In genomic region chr10:124999433-125000365, GRCh38 we compare ENCODE assay signal across 9 cellular contexts. TPM values are rescaled to one million over a fixed set of nuclear protein-coding genes. Genes with fewer than 3 reads are reported as not detected.
DNase-seq lines count a peak whose midpoint lies in the region; ATAC-seq, FAIRE-seq and TF ChIP-seq lines count a peak whose summit lies in the region.
"Had no signal": no experiment of that assay in that cellular context is flagged by ENCODE, and none has a peak within 500 bp of the region (broad histone marks: within the 10 kb centered on the region; RNA-seq: fewer than 3 reads in every experiment).

No MANE protein-coding gene starts in this region.

- H3K4me3 Mint-ChIP-seq in astrocyte (ENCODE audit: unreplicated experiment) = no peak overlapping the region

- peak overlapping the region; percentile 75 for H3K27ac Mint-ChIP-seq in astrocyte (ENCODE audit: unreplicated experiment)

- H3K79me2 ChIP-seq in DND-41 (ENCODE audit: insufficient read depth, low read length) (no peaks in the 10 kb centered on the region), astrocyte (ENCODE audit: insufficient read depth, low read length) (peaks cover 42% of the 10 kb centered on the region)

- H3K9me3 ChIP-seq in DND-41 (ENCODE audit: insufficient read depth, low read length, severe bottlenecking) (no peaks in the 10 kb centered on the region), astrocyte (ENCODE audit: insufficient read depth, low read depth, low read length) (no peaks in the 10 kb centered on the region), psoas muscle (no peaks in the 10 kb centered on the region)

- POLR2A ChIA-PET in HEK293T (lab: Yijun Ruan, JAX) = no interaction called here

- H4K20me1 ChIP-seq in DND-41 (ENCODE audit: insufficient read depth, low read length) (peaks cover 56% of the 10 kb centered on the region), astrocyte (ENCODE audit: insufficient read depth, low read length) (peaks cover 87% of the 10 kb centered on the region)

- CTCF ChIA-PET in HEK293T (lab: Yijun Ruan, JAX) = interaction anchor here (1.3 kb wide), 1 partner anchor 64 kb away, joined by 3 read pairs; no protein-coding TSS in a partner anchor

- H3K4me1 ChIP-seq in DND-41 (ENCODE audit: insufficient read depth, low read length) (peaks cover 16% of the 10 kb centered on the region), astrocyte (ENCODE audit: insufficient read depth, low read length) (peaks cover 21% of the 10 kb centered on the region), psoas muscle (peaks cover 39% of the 10 kb centered on the region)

- no peak overlapping the region for H2AFZ ChIP-seq in DND-41 (ENCODE audit: low read depth, low read length)
- no peak overlapping the region for H2AFZ ChIP-seq in astrocyte (ENCODE audit: low read depth, low read length)

- peaks cover 61% of the 10 kb centered on the region for H3K36me3 ChIP-seq in DND-41 (ENCODE audit: insufficient read depth, low read length)
- H3K36me3 ChIP-seq in astrocyte (ENCODE audit: insufficient read depth, low read length) = peaks cover 4% of the 10 kb centered on the region
- peaks cover 0 to 58% of the 10 kb centered on the region in 2 donors for H3K36me3 ChIP-seq in psoas muscle (ENCODE audit: insufficient read depth in 1 of 2, low read depth in 1 of 2)

- H3K27me3 Mint-ChIP-seq in astrocyte (ENCODE audit: low read depth, unreplicated experiment) = no peaks in the 10 kb centered on the region

- H3K9me3 Mint-ChIP-seq in astrocyte (ENCODE audit: unreplicated experiment) = no peaks in the 10 kb centered on the region

- H3K4me3 ChIP-seq in DND-41 (ENCODE audit: low read depth in 1 of 2, low read length in 2 of 2) (no peak overlapping the region), astrocyte (ENCODE audit: insufficient read depth, low read depth, low read length) (no peak overlapping the region), psoas muscle (no peak overlapping the region)

- peak; percentile 34 for FAIRE-seq in astrocyte (lab: Jason Lieb, UNC)

- intact Hi-C loops in left cardiac atrium (cut with DNase I) = loop anchor here (5.0 to 10.0 kb wide), 2 partner anchors 55 to 58 kb away; no protein-coding TSS in a partner anchor
- intact Hi-C loops in psoas muscle (cut with DNase I) = no loop called here

- DNase-seq in DND-41 (no peak), astrocyte (ENCODE audit: low read depth) (peak; percentile 90), left cardiac atrium (peak; percentile 75), psoas muscle (peak; percentile 64 to 77), NCI-H446 (lab: John Stamatoyannopoulos, UW) (no peak), HEK293T (ENCODE audit: extremely low spot score) (no peak)
- no peak for DNase-seq in stimulated activated naive CD4-positive, alpha-beta T cell (lab: John Stamatoyannopoulos, UW)
- no peak for DNase-seq in activated CD4-positive, alpha-beta T cell treated with anti-CD3 and anti-CD28 coated beads, Interleukin-2, amount 50 U/mL, for 1 hour
- DNase-seq: NCI-H2029 treated with DMSO at 0.1 percent for 48 hours had no signal

- H3K4me1 Mint-ChIP-seq in astrocyte (ENCODE audit: low read depth, unreplicated experiment) = peaks cover 5% of the 10 kb centered on the region

- no peak overlapping the region for H3K9ac ChIP-seq in DND-41 (ENCODE audit: low read depth, low read length)
- H3K9ac ChIP-seq in astrocyte (ENCODE audit: low read length) = peak overlapping the region; percentile 64

- H3K4me2 ChIP-seq in DND-41 (ENCODE audit: insufficient read depth, low read length) = peak overlapping the region; percentile 36
- peak overlapping the region; percentile 42 for H3K4me2 ChIP-seq in astrocyte (ENCODE audit: low read length)

- no peak overlapping the region for H3K27ac ChIP-seq in DND-41 (ENCODE audit: low read length)
- H3K27ac ChIP-seq in astrocyte (ENCODE audit: low read depth, low read length) = peak overlapping the region; percentile 74
- peak overlapping the region; percentile 68 for H3K27ac ChIP-seq in psoas muscle

- ATAC-seq in DND-41 (ENCODE audit: insufficient read depth, low read depth) = no peak; the same call in 1 of the 3 replicates
- peak; percentile 53 to 73 for ATAC-seq in left cardiac atrium
- peak; percentile 36 to 65 (median 49) for ATAC-seq in psoas muscle

- TF ChIP-seq CTCF in DND-41 (IDR thresholded peaks at IDR 0.05; ENCODE audit: borderline replicate concordance, extremely low read depth, low read length, poor library complexity, severe bottlenecking) (no peak), astrocyte (IDR thresholded peaks at IDR 0.05; ENCODE audit: insufficient read depth, low read depth, low read length) (no peak), psoas muscle (IDR thresholded peaks at IDR 0.05) (no peak)

- no peaks in the 10 kb centered on the region for H3K27me3 ChIP-seq in DND-41 (ENCODE audit: insufficient read depth, low read length, poor library complexity)
- H3K27me3 ChIP-seq in astrocyte (ENCODE audit: insufficient read depth, low read length) = no peaks in the 10 kb centered on the region
- no peaks in the 10 kb centered on the region for H3K27me3 ChIP-seq in psoas muscle (ENCODE audit: insufficient read depth in 3 of 3, low read length in 2 of 3)

- 38 to 52% (median 39%) methylated on average over 29 of the region's 29 CpGs for WGBS in psoas muscle, 3 donors

- H3K36me3 Mint-ChIP-seq in astrocyte (ENCODE audit: low read depth, unreplicated experiment) = peaks cover 11% of the 10 kb centered on the region

TF ChIP-seq in HEK293T, 16 proteins besides CTCF, POLR2A, EP300 and RAD21:
- TF ChIP-seq TARDBP (IDR thresholded peaks at IDR 0.05) (no peak), SP1 (IDR thresholded peaks at IDR 0.05) (no peak), NFRKB (IDR thresholded peaks at IDR 0.05) (no peak), ZNF384 (IDR thresholded peaks at IDR 0.05) (no peak), CTBP1 (IDR thresholded peaks at IDR 0.05; ENCODE audit: borderline replicate concordance) (no peak), ELF4 (IDR thresholded peaks at IDR 0.05) (no peak), FOXM1 (IDR thresholded peaks at IDR 0.05; ENCODE audit: borderline replicate concordance) (no peak), FOXK2 (IDR thresholded peaks at IDR 0.05) (no peak), PKNOX1 (IDR thresholded peaks at IDR 0.05) (no peak), ARNT (IDR thresholded peaks at IDR 0.05) (no peak), BHLHE40 (IDR thresholded peaks at IDR 0.05; ENCODE audit: borderline replicate concordance) (no peak), L3MBTL2 (conservative IDR thresholded peaks at IDR 0.05) (no peak), LEF1 (IDR thresholded peaks at IDR 0.05; ENCODE audit: borderline replicate concordance) (no peak), HDGF (IDR thresholded peaks at IDR 0.05; ENCODE audit: borderline replicate concordance) (no peak), FOXA1 (IDR thresholded peaks at IDR 0.05) (no peak), SUZ12 (IDR thresholded peaks at IDR 0.05) (no peak)

RNA-seq across cellular contexts. Expression of gene ZRANB1, which starts 57.8 kb away (rescaled TPM):
- total RNA-seq in astrocyte (24.5 and 24.9 TPM in 2 replicates), left cardiac atrium (10 to 100 TPM; 22.9 to 25.7 TPM), psoas muscle (10 to 100 TPM; 25.7 to 81.4 (median 53.1) TPM)
- polyA plus RNA-seq in psoas muscle = 100 to 1,000 TPM in 1 of 3 donors, 10 to 100 TPM in 2; 20.9 to 115 (median 57.3) TPM

Comparison
In these comparisons a context has a peak if more than half of its experiments do, and no peak if none do; other contexts are left out.
1. DNase-seq: peak in astrocyte (single experiment), left cardiac atrium (single experiment) and psoas muscle (2 of 2); none in DND-41 (single experiment), stimulated activated naive CD4-positive, alpha-beta T cell (0 of 6), NCI-H446 (0 of 2), activated CD4-positive, alpha-beta T cell treated with anti-CD3 and anti-CD28 coated beads, Interleukin-2, amount 50 U/mL, for 1 hour (single experiment) and HEK293T (single experiment).
2. intact Hi-C loops: an anchor here in left cardiac atrium (5.0 to 10.0 kb wide); none called in psoas muscle.